9 cellular contexts compared by ENCODE assay signal in genomic region chr4:148216866-148217814, GRCh38.
DNase-seq lines count a peak whose midpoint lies in the region; ATAC-seq and TF ChIP-seq lines count a peak whose summit lies in the region.
"Had no signal": no experiment of that assay in that cellular context is flagged by ENCODE, and none has a peak within 500 bp of the region (broad histone marks: within the 10 kb centered on the region; RNA-seq: fewer than 3 reads in every experiment).

No MANE protein-coding gene starts in this region.

- TF ChIP-seq CTCF in cardiac fibroblast (IDR thresholded peaks at IDR 0.05; ENCODE audit: low read depth, low read length) (no peak), gastrocnemius medialis (IDR thresholded peaks at IDR 0.05 in 4 of 5, conservative IDR thresholded peaks at IDR 0.05 in 1 of 5) (no peak)

- no peaks in the 10 kb centered on the region for H3K36me3 ChIP-seq in gastrocnemius medialis

- in situ Hi-C loops in gastrocnemius medialis (cut with MboI; ENCODE audit: low sequenced_read_pairs in 4 of 4) = no loop called here

- no peak for TF ChIP-seq POLR2A in gastrocnemius medialis (IDR thresholded peaks at IDR 0.05)

- H3K27ac ChIP-seq in gastrocnemius medialis = peak overlapping the region; percentile 28 to 63 (median 42)
- H3K27ac ChIP-seq: HL-60 had no signal

- peak; percentile 6 for DNase-seq in Daoy (ENCODE audit: low read depth)
- peak; percentile 2 to 9 for DNase-seq in cardiac fibroblast (ENCODE audit: low read depth in 2 of 2)
- DNase-seq in gastrocnemius medialis = no peak
- DNase-seq in amniotic stem cell (lab: John Stamatoyannopoulos, UW) = no peak
- no peak for DNase-seq in GF-D8 (lab: John Stamatoyannopoulos, UW)

- H3K4me1 ChIP-seq in gastrocnemius medialis = peaks cover 27 to 37% of the 10 kb centered on the region in 2 donors

- H3K4me3 ChIP-seq in cardiac fibroblast (replicated peaks in 1 of 2; ENCODE audit: low read depth in 2 of 2, low read length in 2 of 2) (no peak overlapping the region), gastrocnemius medialis (peak overlapping the region; percentile 27 to 58 (median 34))

- intact Hi-C loops in gastrocnemius medialis (cut with DNase I; ENCODE audit: low total_unique reads) = loop anchor here (10.0 kb wide), 3 partner anchors 162 to 602 kb away; partner anchors contain the start of genes NR3C2 and TMEM184C

- H3K9me3 ChIP-seq in gastrocnemius medialis = no peaks in the 10 kb centered on the region

- peak; percentile 91 for ATAC-seq in GM19463 (IDR thresholded peaks at IDR 0.05; ENCODE audit: unreplicated experiment)
- peak; percentile 94 for ATAC-seq in HG03520 (IDR thresholded peaks at IDR 0.05; ENCODE audit: unreplicated experiment)
- no peak for ATAC-seq in gastrocnemius medialis
- no peak for ATAC-seq in esophagus mucosa

- H3K27me3 ChIP-seq in gastrocnemius medialis = no peaks in the 10 kb centered on the region

Comparison
In these comparisons a context has a peak if more than half of its experiments do, and no peak if none do; other contexts are left out.
1. DNase-seq: peak in Daoy (single experiment) and cardiac fibroblast (2 of 2); none in gastrocnemius medialis (0 of 2), amniotic stem cell (single experiment) and GF-D8 (single experiment).
2. ATAC-seq: peak in GM19463 (single experiment) and HG03520 (single experiment); none in gastrocnemius medialis (0 of 2) and esophagus mucosa (single experiment).
3. H3K4me3 ChIP-seq: peak in gastrocnemius medialis (4 of 4); none in cardiac fibroblast (0 of 2).